8 cellular contexts compared by ENCODE assay signal in the genomic region with DNA sequence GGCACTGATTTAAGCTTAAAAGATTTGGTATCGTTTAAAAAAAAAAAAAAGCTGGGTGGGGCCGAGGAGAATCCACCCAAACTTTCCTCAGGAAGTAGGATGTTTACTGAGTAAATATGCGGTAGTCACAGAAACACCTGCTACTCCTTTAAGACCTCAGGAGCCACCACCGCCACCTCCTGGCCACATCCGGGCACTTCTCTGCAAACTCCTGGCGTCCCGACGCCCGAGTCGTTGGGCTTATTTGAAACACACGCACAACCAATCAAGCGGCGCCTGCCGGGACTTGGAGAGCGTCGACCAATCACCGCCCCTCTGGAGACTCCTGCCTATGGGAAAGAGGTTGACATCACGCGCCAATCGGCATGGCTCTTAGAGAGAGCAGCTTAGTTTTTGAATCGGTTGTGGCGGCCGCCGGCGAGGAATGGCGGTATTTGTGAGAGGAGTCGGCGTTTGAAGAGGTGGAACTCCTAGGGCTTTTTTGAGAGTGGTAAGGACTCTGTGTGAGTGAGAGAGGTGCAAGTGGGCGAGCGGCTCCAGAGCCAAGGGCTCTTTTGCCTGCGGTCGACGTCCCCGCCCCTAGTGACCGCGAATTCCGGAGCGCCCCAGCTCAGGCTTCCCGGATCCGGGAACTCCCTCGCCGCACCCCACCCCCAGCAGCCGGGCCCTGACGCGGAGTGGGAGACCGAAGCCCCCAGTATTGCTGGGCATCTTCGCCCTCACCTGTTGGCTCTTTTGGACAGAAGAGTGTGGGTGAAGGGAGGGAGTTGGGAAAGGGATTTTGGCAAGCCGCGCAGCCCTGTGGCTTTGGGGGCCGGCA. TPM values are rescaled to one million over a fixed set of nuclear protein-coding genes. Genes with fewer than 3 reads are reported as not detected.
A peak's percentile ranks its signal among the peaks of the same experiment; 100 is the strongest.
DNase-seq lines count a peak whose midpoint lies in the region; ATAC-seq, FAIRE-seq and TF ChIP-seq lines count a peak whose summit lies in the region.

A gene with protein sequence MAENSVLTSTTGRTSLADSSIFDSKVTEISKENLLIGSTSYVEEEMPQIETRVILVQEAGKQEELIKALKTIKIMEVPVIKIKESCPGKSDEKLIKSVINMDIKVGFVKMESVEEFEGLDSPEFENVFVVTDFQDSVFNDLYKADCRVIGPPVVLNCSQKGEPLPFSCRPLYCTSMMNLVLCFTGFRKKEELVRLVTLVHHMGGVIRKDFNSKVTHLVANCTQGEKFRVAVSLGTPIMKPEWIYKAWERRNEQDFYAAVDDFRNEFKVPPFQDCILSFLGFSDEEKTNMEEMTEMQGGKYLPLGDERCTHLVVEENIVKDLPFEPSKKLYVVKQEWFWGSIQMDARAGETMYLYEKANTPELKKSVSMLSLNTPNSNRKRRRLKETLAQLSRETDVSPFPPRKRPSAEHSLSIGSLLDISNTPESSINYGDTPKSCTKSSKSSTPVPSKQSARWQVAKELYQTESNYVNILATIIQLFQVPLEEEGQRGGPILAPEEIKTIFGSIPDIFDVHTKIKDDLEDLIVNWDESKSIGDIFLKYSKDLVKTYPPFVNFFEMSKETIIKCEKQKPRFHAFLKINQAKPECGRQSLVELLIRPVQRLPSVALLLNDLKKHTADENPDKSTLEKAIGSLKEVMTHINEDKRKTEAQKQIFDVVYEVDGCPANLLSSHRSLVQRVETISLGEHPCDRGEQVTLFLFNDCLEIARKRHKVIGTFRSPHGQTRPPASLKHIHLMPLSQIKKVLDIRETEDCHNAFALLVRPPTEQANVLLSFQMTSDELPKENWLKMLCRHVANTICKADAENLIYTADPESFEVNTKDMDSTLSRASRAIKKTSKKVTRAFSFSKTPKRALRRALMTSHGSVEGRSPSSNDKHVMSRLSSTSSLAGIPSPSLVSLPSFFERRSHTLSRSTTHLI (plus strand): TSS at position 359 of the 820 bp plus-strand sequence. CDS start 3,805 bp downstream, outside the sequence.

- ATAC-seq in CD4-positive, alpha-beta T cell (ENCODE audit: poor library complexity): peak; percentile 98
- ATAC-seq in GM19438 (IDR thresholded peaks at IDR 0.05; ENCODE audit: low read depth, unreplicated experiment): peak; percentile 98
- peak; percentile 97 for ATAC-seq in HG03575 (IDR thresholded peaks at IDR 0.05; ENCODE audit: extremely low read depth, insufficient number of reproducible peaks, low FRiP score, unreplicated experiment)
- peak; percentile 99 for ATAC-seq in HepG2

- no peaks in the 10 kb centered on the region for H3K9me3 Mint-ChIP-seq in CD4-positive, alpha-beta T cell

- peak; percentile 54 to 74 for TF ChIP-seq POLR2A in HepG2 (IDR thresholded peaks at IDR 0.05; ENCODE audit: insufficient read depth in 1 of 2, low read depth in 2 of 2, low read length in 2 of 2)

- H3K4me1 ChIP-seq in HepG2 (ENCODE audit: insufficient read depth, low read length): peaks cover 70% of the 10 kb centered on the region

- H3K36me3 ChIP-seq in HepG2 (replicated peaks in 1 of 2; ENCODE audit: control insufficient read depth in 1 of 2, insufficient read depth in 2 of 2, low read length in 2 of 2): peaks cover 0 to 13% of the 10 kb centered on the region in 2 experiments; a peak in 2 of 5 replicates

- H4K20me1 ChIP-seq in HepG2 (ENCODE audit: insufficient read depth, low read length): no peaks in the 10 kb centered on the region; the same call in 1 of the 2 replicates

- CTCF ChIA-PET in CD4-positive, alpha-beta T cell (lab: Charles Lee): interaction anchor here (0.6 to 1.4 kb wide), 6 partner anchors 13 to 645 kb away, joined by 3 to 7 read pairs (median 4); a partner anchor contains a TSS
- CTCF ChIA-PET in HepG2 (lab: Yijun Ruan, JAX; ENCODE audit: low intra/inter-chr PET ratio, low total read pairs): interaction anchor here (0.9 to 1.3 kb wide), 2 partner anchors 75 to 84 kb away, joined by 3 to 4 read pairs; no protein-coding TSS in a partner anchor

- H3K4me1 Mint-ChIP-seq in CD4-positive, alpha-beta T cell (ENCODE audit: low read depth): peaks cover 20% of the 10 kb centered on the region

- 0% methylated on average over 32 of the region's 50 CpGs for WGBS in HepG2 (ENCODE audit: low lambda C conversion rate)

- peak within 1 kb of the TSS; percentile 89 for H3K9ac ChIP-seq in HepG2 (ENCODE audit: insufficient read depth, low read depth, low read length)

- TSS peak; percentile 80 for BruUV-seq in HepG2 (replicated peaks; lab: Mats Ljungman, UMichigan)

- intact Hi-C loops in CD4-positive, alpha-beta T cell (cut with DNase I, micrococcal nuclease): no loop called here
- intact Hi-C loops in HepG2 (cut with micrococcal nuclease; ENCODE audit: unreplicated experiment): loop anchor here (1.0 to 2.0 kb wide), 2 partner anchors 40 to 77 kb away; a partner anchor contains a TSS

- peak within 1 kb of the TSS; percentile 97 for H3K4me3 Mint-ChIP-seq in CD4-positive, alpha-beta T cell

- peak; percentile 93 to 98 (median 95) for DNase-seq in CD4-positive, alpha-beta T cell
- DNase-seq in NCI-H82 (lab: John Stamatoyannopoulos, UW) (peak; percentile 100), dermis microvascular lymphatic vessel endothelial cell (ENCODE audit: low read depth in 2 of 2) (peak; percentile 99 to 100), HepG2 (ENCODE audit: low spot score) (peak; percentile 99)
- peak; percentile 97 to 98 for DNase-seq in activated CD4-positive, alpha-beta T cell treated with anti-CD3 and anti-CD28 coated beads, Interleukin-2, amount 50 U/mL, for 48 hours
- peak; percentile 95 for DNase-seq in stimulated activated CD4-positive, alpha-beta T cell treated with anti-CD3 and anti-CD28 coated beads, Interleukin-4, amount 100 ng/mL, for 1 hour

- peak; percentile 72 for TF ChIP-seq CTCF in CD4-positive, alpha-beta T cell (IDR thresholded peaks at IDR 0.05)
- TF ChIP-seq CTCF in HepG2 (CRISPR knock-in tag; IDR thresholded peaks at IDR 0.05): peak; percentile 86

- in situ Hi-C loops in HepG2 (cut with HindIII; ENCODE audit: extremely low pct_ligation_motif_present, low pct_unique_long_range_greater_than_20kb): no loop called here

- no peak within 1 kb of the TSS for H2AFZ ChIP-seq in HepG2 (ENCODE audit: low read length)

- H3K27me3 ChIP-seq in CD4-positive, alpha-beta T cell (ENCODE audit: control insufficient read depth, insufficient read depth, low read length): no peaks in the 10 kb centered on the region
- H3K27me3 ChIP-seq in HepG2 (ENCODE audit: control insufficient read depth in 1 of 2, insufficient read depth in 2 of 2, low read length in 2 of 2): no peaks in the 10 kb centered on the region; a peak in 1 of 5 replicates

- H3K9me3 ChIP-seq in CD4-positive, alpha-beta T cell (ENCODE audit: control insufficient read depth, low read length): no peaks in the 10 kb centered on the region
- no peaks in the 10 kb centered on the region for H3K9me3 ChIP-seq in HepG2 (ENCODE audit: low read length)

- H3K27ac Mint-ChIP-seq in CD4-positive, alpha-beta T cell: peak within 1 kb of the TSS; percentile 50

- TF ChIP-seq EP300 in HepG2 (IDR thresholded peaks at IDR 0.05; ENCODE audit: low read depth in 2 of 2, low read length in 2 of 2) (peak; percentile 43 to 81; a peak in 3 of 4 replicates), HepG2 (CRISPR knock-in tag; IDR thresholded peaks at IDR 0.05; ENCODE audit: borderline replicate concordance) (no peak)

- peak within 1 kb of the TSS; percentile 75 for H3K4me2 ChIP-seq in HepG2 (ENCODE audit: low read depth, low read length)

- H3K27ac ChIP-seq in CD4-positive, alpha-beta T cell (ENCODE audit: low read depth, low read length): peak within 1 kb of the TSS; percentile 35
- H3K27ac ChIP-seq in HepG2 (ENCODE audit: extremely low read length, insufficient read depth, low read length): peak within 1 kb of the TSS; percentile 83

- POLR2A ChIA-PET in CD4-positive, alpha-beta T cell (lab: Charles Lee): interaction anchor here (0.9 to 1.7 kb wide), 4 partner anchors 9 to 711 kb away, joined by 3 to 5 read pairs (median 3); a partner anchor contains a TSS
- POLR2A ChIA-PET in HepG2 (lab: Yijun Ruan, JAX): interaction anchor here (1.0 to 2.1 kb wide), 3 partner anchors 33 to 58 kb away, joined by 3 to 11 read pairs (median 3); a partner anchor contains a TSS

- H3K27me3 Mint-ChIP-seq in CD4-positive, alpha-beta T cell: no peaks in the 10 kb centered on the region

- H3K36me3 Mint-ChIP-seq in CD4-positive, alpha-beta T cell (ENCODE audit: low read depth): peaks cover 6% of the 10 kb centered on the region

- H3K79me2 ChIP-seq in HepG2 (ENCODE audit: insufficient read depth, low read length): peaks cover 44% of the 10 kb centered on the region

- peak; percentile 95 for FAIRE-seq in HepG2 (lab: Jason Lieb, UNC)

- TF ChIP-seq RAD21 in HepG2 (CRISPR knock-in tag; IDR thresholded peaks at IDR 0.05): peak; percentile 22; the same call in 1 of the 2 replicates

- peak within 1 kb of the TSS; percentile 87 to 96 (median 94) for H3K4me3 ChIP-seq in HepG2 (replicated peaks in 1 of 3; ENCODE audit: insufficient read depth in 1 of 3, low read depth in 2 of 3, low read length in 3 of 3)

TF ChIP-seq in HepG2, 621 proteins besides CTCF, POLR2A, EP300 and RAD21 (continues in another document):
- TF ChIP-seq STAG1 (CRISPR knock-in tag; IDR thresholded peaks at IDR 0.05): peak; percentile 56
- TF ChIP-seq ZNF205 (CRISPR knock-in tag; IDR thresholded peaks at IDR 0.05): no peak

RNA-seq across cellular contexts. Expression of the gene that starts here (rescaled TPM):
- total RNA-seq in CD4-positive, alpha-beta T cell: 1 to 10 TPM in 1 of 2 experiments, under 1 TPM in 1; 0.71 to 1.1 TPM
- total RNA-seq in dermis microvascular lymphatic vessel endothelial cell (18.1 and 28.1 TPM in 2 replicates), HepG2 (2016; rRNA removed; fragmentation: Illumina TruSeq; extraction: Trizol) (52.0 and 84.4 TPM in 2 replicates)
- total RNA-seq in HepG2 (2016; cell fraction: cytosol; rRNA removed; fragmentation: Illumina TruSeq; extraction: Trizol; ENCODE audit: low read depth): 13.0 and 15.7 TPM in 2 replicates
- total RNA-seq in HepG2 (2016; cell fraction: insoluble cytoplasmic fraction; rRNA removed; fragmentation: Illumina TruSeq; extraction: Trizol): 49.7 and 86.5 TPM in 2 replicates
- 18.7 and 24.3 TPM in 2 replicates for total RNA-seq in HepG2 (2016; cell fraction: membrane; rRNA removed; fragmentation: Illumina TruSeq; extraction: Trizol)
- 49.9 and 53.3 TPM in 2 replicates for total RNA-seq in HepG2 (2016; cell fraction: nucleus; rRNA removed; fragmentation: Illumina TruSeq; extraction: Trizol)
- 12.0 and 21.6 TPM in 2 replicates for polyA plus RNA-seq in HepG2 (2011; rRNA removed)
- polyA plus RNA-seq in HepG2 (2011; cell fraction: cytosol; rRNA removed): 7.6 and 8.1 TPM in 2 replicates
- 8.0 and 12.7 TPM in 2 replicates for polyA plus RNA-seq in HepG2 (2011; cell fraction: nucleus; rRNA removed)
- polyA plus RNA-seq in HepG2 (2012): 13.7 and 20.1 TPM in 2 replicates
- polyA plus RNA-seq in HepG2 (2016; cell fraction: cytosol; fragmentation: Illumina TruSeq; extraction: Trizol; ENCODE audit: low read depth): 1.9 and 2.3 TPM in 2 replicates
- 52.4 and 55.8 TPM in 2 replicates for polyA plus RNA-seq in HepG2 (2016; cell fraction: insoluble cytoplasmic fraction; fragmentation: Illumina TruSeq; extraction: Trizol; ENCODE audit: low read depth)
- polyA plus RNA-seq in HepG2 (2016; cell fraction: membrane; fragmentation: Illumina TruSeq; extraction: Trizol; ENCODE audit: low read depth): 8.1 and 8.4 TPM in 2 replicates
- 39.5 and 39.6 TPM in 2 replicates for polyA plus RNA-seq in HepG2 (2016; cell fraction: nucleus; fragmentation: Illumina TruSeq; extraction: Trizol; ENCODE audit: insufficient read depth, low read depth)
- 14.3 and 86.9 TPM in 2 replicates for polyA minus RNA-seq in HepG2 (2011; rRNA and poly(A)+ RNA removed; ENCODE audit: low replicate concordance)
- polyA minus RNA-seq in HepG2 (2011; cell fraction: cytosol; rRNA and poly(A)+ RNA removed): 19.0 and 34.2 TPM in 2 replicates
- 60.0 and 83.7 TPM in 2 replicates for polyA minus RNA-seq in HepG2 (2011; cell fraction: nucleus; rRNA and poly(A)+ RNA removed)

Comparison
In these comparisons a context has a peak if more than half of its experiments do, and no peak if none do; other contexts are left out.
1. Peak in every context shown above with its lines: DNase-seq, ATAC-seq, H3K4me3 ChIP-seq and H3K27ac ChIP-seq.